ENCODE assay signal across 1 cellular context in genomic region chr3:169619793-169620192, GRCh38.
TF ChIP-seq lines count a peak whose summit lies in the region.

No MANE protein-coding gene starts in this region.

TF ChIP-seq in GM23338, 12 proteins besides CTCF, POLR2A, EP300 and RAD21:
- no peak for TF ChIP-seq ZNF462 (CRISPR knock-in tag; IDR thresholded peaks at IDR 0.05)
- no peak for TF ChIP-seq ZNF331 (CRISPR knock-in tag; IDR thresholded peaks at IDR 0.05; ENCODE audit: low read depth)
- TF ChIP-seq, protein P1, sequence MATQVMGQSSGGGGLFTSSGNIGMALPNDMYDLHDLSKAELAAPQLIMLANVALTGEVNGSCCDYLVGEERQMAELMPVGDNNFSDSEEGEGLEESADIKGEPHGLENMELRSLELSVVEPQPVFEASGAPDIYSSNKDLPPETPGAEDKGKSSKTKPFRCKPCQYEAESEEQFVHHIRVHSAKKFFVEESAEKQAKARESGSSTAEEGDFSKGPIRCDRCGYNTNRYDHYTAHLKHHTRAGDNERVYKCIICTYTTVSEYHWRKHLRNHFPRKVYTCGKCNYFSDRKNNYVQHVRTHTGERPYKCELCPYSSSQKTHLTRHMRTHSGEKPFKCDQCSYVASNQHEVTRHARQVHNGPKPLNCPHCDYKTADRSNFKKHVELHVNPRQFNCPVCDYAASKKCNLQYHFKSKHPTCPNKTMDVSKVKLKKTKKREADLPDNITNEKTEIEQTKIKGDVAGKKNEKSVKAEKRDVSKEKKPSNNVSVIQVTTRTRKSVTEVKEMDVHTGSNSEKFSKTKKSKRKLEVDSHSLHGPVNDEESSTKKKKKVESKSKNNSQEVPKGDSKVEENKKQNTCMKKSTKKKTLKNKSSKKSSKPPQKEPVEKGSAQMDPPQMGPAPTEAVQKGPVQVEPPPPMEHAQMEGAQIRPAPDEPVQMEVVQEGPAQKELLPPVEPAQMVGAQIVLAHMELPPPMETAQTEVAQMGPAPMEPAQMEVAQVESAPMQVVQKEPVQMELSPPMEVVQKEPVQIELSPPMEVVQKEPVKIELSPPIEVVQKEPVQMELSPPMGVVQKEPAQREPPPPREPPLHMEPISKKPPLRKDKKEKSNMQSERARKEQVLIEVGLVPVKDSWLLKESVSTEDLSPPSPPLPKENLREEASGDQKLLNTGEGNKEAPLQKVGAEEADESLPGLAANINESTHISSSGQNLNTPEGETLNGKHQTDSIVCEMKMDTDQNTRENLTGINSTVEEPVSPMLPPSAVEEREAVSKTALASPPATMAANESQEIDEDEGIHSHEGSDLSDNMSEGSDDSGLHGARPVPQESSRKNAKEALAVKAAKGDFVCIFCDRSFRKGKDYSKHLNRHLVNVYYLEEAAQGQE (IDR thresholded peaks at IDR 0.05; ENCODE audit: unreplicated experiment) = no peak
- no peak for TF ChIP-seq NANOG (IDR thresholded peaks at IDR 0.05; ENCODE audit: borderline replicate concordance)
- TF ChIP-seq CREB1 (CRISPR knock-in tag; IDR thresholded peaks at IDR 0.05; ENCODE audit: low read depth) = no peak; the same call in 1 of the 2 replicates
- no peak for TF ChIP-seq ZNF114 (CRISPR knock-in tag; IDR thresholded peaks at IDR 0.05)
- no peak for TF ChIP-seq EZH2 (IDR thresholded peaks at IDR 0.05; ENCODE audit: low read depth, unreplicated experiment)
- no peak for TF ChIP-seq POLR2AphosphoS5 (IDR thresholded peaks at IDR 0.05; ENCODE audit: low read depth)
- TF ChIP-seq STAT1 (IDR thresholded peaks at IDR 0.05; ENCODE audit: unreplicated experiment) = no peak
- TF ChIP-seq EZH2phosphoT487 (IDR thresholded peaks at IDR 0.05; ENCODE audit: unreplicated experiment) = no peak
- TF ChIP-seq, protein P2, sequence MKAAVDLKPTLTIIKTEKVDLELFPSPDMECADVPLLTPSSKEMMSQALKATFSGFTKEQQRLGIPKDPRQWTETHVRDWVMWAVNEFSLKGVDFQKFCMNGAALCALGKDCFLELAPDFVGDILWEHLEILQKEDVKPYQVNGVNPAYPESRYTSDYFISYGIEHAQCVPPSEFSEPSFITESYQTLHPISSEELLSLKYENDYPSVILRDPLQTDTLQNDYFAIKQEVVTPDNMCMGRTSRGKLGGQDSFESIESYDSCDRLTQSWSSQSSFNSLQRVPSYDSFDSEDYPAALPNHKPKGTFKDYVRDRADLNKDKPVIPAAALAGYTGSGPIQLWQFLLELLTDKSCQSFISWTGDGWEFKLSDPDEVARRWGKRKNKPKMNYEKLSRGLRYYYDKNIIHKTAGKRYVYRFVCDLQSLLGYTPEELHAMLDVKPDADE (IDR thresholded peaks at IDR 0.05) = no peak
- TF ChIP-seq JUNB (IDR thresholded peaks at IDR 0.05; ENCODE audit: unreplicated experiment) = no peak
